Comparison of ENCODE assay signal across 15 cellular contexts in genomic region chr6:156867121-156867520, GRCh38.
A peak's percentile ranks its signal among the peaks of the same experiment; 100 is the strongest.
DNase-seq lines count a peak whose midpoint lies in the region; ATAC-seq and TF ChIP-seq lines count a peak whose summit lies in the region.
"Had no signal": no experiment of that assay in that cellular context is flagged by ENCODE, and none has a peak within 500 bp of the region (broad histone marks: within the 10 kb centered on the region; RNA-seq: fewer than 3 reads in every experiment).

No MANE protein-coding gene starts in this region.

- 83% methylated on average over 2 of the region's 2 CpGs for WGBS in hepatocyte (ENCODE audit: low lambda C conversion rate, missing lambda C conversion rate)

- H3K27me3 Mint-ChIP-seq in CD8-positive, alpha-beta T cell (ENCODE audit: low read depth): no peaks in the 10 kb centered on the region
- H3K27me3 Mint-ChIP-seq in activated T-helper 2 cell treated with anti-CD3 and anti-CD28 coated beads, Interferon-gamma antibody, Interleukin-2, Interleukin-4, amounts not matched to agents 10 μg/mL and 5 μg/mL and 100 μg/mL, durations not matched to agents 14 hours and 24 hours and 36 hours (ENCODE audit: low read depth): no peaks in the 10 kb centered on the region
- no peaks in the 10 kb centered on the region for H3K27me3 Mint-ChIP-seq in chondrocyte (ENCODE audit: low read depth)

- H3K27ac ChIP-seq in ACC112 (ENCODE audit: low read depth, low read length) (no peak overlapping the region), hepatocyte (no peak overlapping the region)
- no peak overlapping the region for H3K27ac ChIP-seq in CD8-positive, alpha-beta T cell (ENCODE audit: low read depth, low read length)
- H3K27ac ChIP-seq: thoracic aorta had no signal

- H4K20me1 ChIP-seq in hepatocyte (ENCODE audit: insufficient read depth, poor library complexity, severe bottlenecking): peaks cover 67% of the 10 kb centered on the region

- TF ChIP-seq CTCF in CD8-positive, alpha-beta T cell (IDR thresholded peaks at IDR 0.05): no peak
- TF ChIP-seq CTCF in hepatocyte (IDR thresholded peaks at IDR 0.05; ENCODE audit: poor library complexity): no peak
- no peak for TF ChIP-seq CTCF in chondrocyte (IDR thresholded peaks at IDR 0.05)

- peaks cover 7% of the 10 kb centered on the region for H3K36me3 Mint-ChIP-seq in CD8-positive, alpha-beta T cell
- H3K36me3 Mint-ChIP-seq in activated T-helper 2 cell treated with anti-CD3 and anti-CD28 coated beads, Interferon-gamma antibody, Interleukin-2, Interleukin-4, amounts not matched to agents 10 μg/mL and 5 μg/mL and 100 μg/mL, durations not matched to agents 14 hours and 24 hours and 36 hours (ENCODE audit: low read depth): no peaks in the 10 kb centered on the region
- H3K36me3 Mint-ChIP-seq in chondrocyte (ENCODE audit: low read depth): peaks cover 2% of the 10 kb centered on the region

- peaks cover 78% of the 10 kb centered on the region for H3K79me2 ChIP-seq in ACC112 (ENCODE audit: control insufficient read depth, insufficient read depth, low read length, unreplicated experiment)
- H3K79me2 ChIP-seq in hepatocyte: peaks cover 98% of the 10 kb centered on the region

- H3K36me3 ChIP-seq in ACC112 (ENCODE audit: insufficient read depth, low read length): no peaks in the 10 kb centered on the region
- H3K36me3 ChIP-seq in CD8-positive, alpha-beta T cell (ENCODE audit: insufficient read depth, low read length): no peaks in the 10 kb centered on the region
- H3K36me3 ChIP-seq in hepatocyte (replicated peaks; ENCODE audit: insufficient read depth, low read depth): no peaks in the 10 kb centered on the region
- H3K36me3 ChIP-seq: gastrocnemius medialis, thoracic aorta had no signal

- intact Hi-C loops in CD8-positive, alpha-beta T cell (cut with DNase I, micrococcal nuclease): loop anchor here in 1 of 2 experiments (5.0 kb wide), 1 partner anchor 305 kb away; no protein-coding TSS in a partner anchor
- intact Hi-C loops in activated T-helper 2 cell treated with anti-CD3 and anti-CD28 coated beads, Interferon-gamma antibody, Interleukin-2, Interleukin-4, amounts not matched to agents 10 μg/mL and 5 μg/mL and 100 μg/mL, durations not matched to agents 14 hours and 24 hours and 36 hours (cut with micrococcal nuclease): no loop called here

- no peak overlapping the region for H3K4me3 Mint-ChIP-seq in CD8-positive, alpha-beta T cell
- no peak overlapping the region for H3K4me3 Mint-ChIP-seq in activated T-helper 2 cell treated with anti-CD3 and anti-CD28 coated beads, Interferon-gamma antibody, Interleukin-2, Interleukin-4, amounts not matched to agents 10 μg/mL and 5 μg/mL and 100 μg/mL, durations not matched to agents 14 hours and 24 hours and 36 hours (ENCODE audit: low read depth)
- no peak overlapping the region for H3K4me3 Mint-ChIP-seq in chondrocyte (ENCODE audit: unreplicated experiment)

- peaks cover 87% of the 10 kb centered on the region for H3K4me1 Mint-ChIP-seq in CD8-positive, alpha-beta T cell (ENCODE audit: low read depth)
- H3K4me1 Mint-ChIP-seq in activated T-helper 2 cell treated with anti-CD3 and anti-CD28 coated beads, Interferon-gamma antibody, Interleukin-2, Interleukin-4, amounts not matched to agents 10 μg/mL and 5 μg/mL and 100 μg/mL, durations not matched to agents 14 hours and 24 hours and 36 hours (ENCODE audit: low read depth): peaks cover 37% of the 10 kb centered on the region
- peaks cover 60% of the 10 kb centered on the region for H3K4me1 Mint-ChIP-seq in chondrocyte (ENCODE audit: low read depth)

- POLR2A ChIA-PET in CD8-positive, alpha-beta T cell (lab: Charles Lee): no interaction called here

- no peaks in the 10 kb centered on the region for H3K9me3 ChIP-seq in CD8-positive, alpha-beta T cell (ENCODE audit: low read length)
- H3K9me3 ChIP-seq in hepatocyte (ENCODE audit: low read depth): no peaks in the 10 kb centered on the region
- H3K9me3 ChIP-seq: gastrocnemius medialis, thoracic aorta had no signal

- H3K4me3 ChIP-seq in ACC112 (ENCODE audit: low read depth, low read length) (peak overlapping the region; percentile 44; the same call in 1 of the 2 replicates), hepatocyte (no peak overlapping the region)
- no peak overlapping the region for H3K4me3 ChIP-seq in CD8-positive, alpha-beta T cell (ENCODE audit: low read depth, low read length)
- H3K4me3 ChIP-seq: gastrocnemius medialis, thoracic aorta had no signal

- no peaks in the 10 kb centered on the region for H3K9me3 Mint-ChIP-seq in CD8-positive, alpha-beta T cell
- no peaks in the 10 kb centered on the region for H3K9me3 Mint-ChIP-seq in activated T-helper 2 cell treated with anti-CD3 and anti-CD28 coated beads, Interferon-gamma antibody, Interleukin-2, Interleukin-4, amounts not matched to agents 10 μg/mL and 5 μg/mL and 100 μg/mL, durations not matched to agents 14 hours and 24 hours and 36 hours
- H3K9me3 Mint-ChIP-seq in chondrocyte (ENCODE audit: low read depth): peaks cover 9% of the 10 kb centered on the region

- peak overlapping the region; percentile 20 for H3K27ac Mint-ChIP-seq in CD8-positive, alpha-beta T cell
- peak overlapping the region; percentile 28 for H3K27ac Mint-ChIP-seq in activated T-helper 2 cell treated with anti-CD3 and anti-CD28 coated beads, Interferon-gamma antibody, Interleukin-2, Interleukin-4, amounts not matched to agents 10 μg/mL and 5 μg/mL and 100 μg/mL, durations not matched to agents 14 hours and 24 hours and 36 hours
- no peak overlapping the region for H3K27ac Mint-ChIP-seq in chondrocyte (ENCODE audit: unreplicated experiment)

- H3K27me3 ChIP-seq in ACC112 (ENCODE audit: insufficient read depth, low read length): no peaks in the 10 kb centered on the region
- no peaks in the 10 kb centered on the region for H3K27me3 ChIP-seq in CD8-positive, alpha-beta T cell (ENCODE audit: insufficient read depth, low read length)
- no peaks in the 10 kb centered on the region for H3K27me3 ChIP-seq in hepatocyte
- H3K27me3 ChIP-seq: gastrocnemius medialis had no signal

- CTCF ChIA-PET in CD8-positive, alpha-beta T cell (lab: Charles Lee): interaction anchor here (1.0 kb wide), 1 partner anchor 8 kb away, joined by 3 read pairs; no protein-coding TSS in a partner anchor

- no peaks in the 10 kb centered on the region for H3K9me2 ChIP-seq in hepatocyte (replicated peaks; ENCODE audit: insufficient read depth)

- DNase-seq in CD8-positive, alpha-beta T cell: no peak
- DNase-seq in activated T-helper 2 cell treated with anti-CD3 and anti-CD28 coated beads, Interferon-gamma antibody, Interleukin-2, Interleukin-4, amounts not matched to agents 10 μg/mL and 5 μg/mL and 100 μg/mL, durations not matched to agents 14 hours and 24 hours and 36 hours (ENCODE audit: low spot score): no peak
- no peak for DNase-seq in hepatocyte (ENCODE audit: low spot score)
- DNase-seq in chondrocyte (ENCODE audit: low spot score): no peak
- DNase-seq in NCI-H1417 treated with DMSO at 0.1 percent for 48 hours (lab: John Stamatoyannopoulos, UW): no peak
- DNase-seq in GM19240 (ENCODE audit: insufficient read length, low spot score): no peak
- no peak for DNase-seq in HK-2 (ENCODE audit: unreplicated experiment)
- DNase-seq: activated CD4-positive, alpha-beta T cell treated with anti-CD3 and anti-CD28 coated beads for 4 hours; DMS79; gastrocnemius medialis; NCI-H2029 treated with DMSO at 0.1 percent for 48 hours; NCI-H748 treated with DMSO at 0.1 percent for 48 hours; occipital lobe had no signal

- H3K4me2 ChIP-seq in hepatocyte: peak overlapping the region; percentile 49

- no peak for ATAC-seq in CD8-positive, alpha-beta T cell

- H2AFZ ChIP-seq in ACC112 (ENCODE audit: low read length, unreplicated experiment) (no peak overlapping the region), hepatocyte (no peak overlapping the region)

- H3K4me1 ChIP-seq in ACC112 (ENCODE audit: control insufficient read depth, insufficient read depth, low read length, unreplicated experiment) (peaks cover 16% of the 10 kb centered on the region), hepatocyte (ENCODE audit: insufficient read depth) (peaks cover 21% of the 10 kb centered on the region)
- H3K4me1 ChIP-seq in CD8-positive, alpha-beta T cell (ENCODE audit: insufficient read depth, low read length): peaks cover 35% of the 10 kb centered on the region
